In the genomic region with DNA sequence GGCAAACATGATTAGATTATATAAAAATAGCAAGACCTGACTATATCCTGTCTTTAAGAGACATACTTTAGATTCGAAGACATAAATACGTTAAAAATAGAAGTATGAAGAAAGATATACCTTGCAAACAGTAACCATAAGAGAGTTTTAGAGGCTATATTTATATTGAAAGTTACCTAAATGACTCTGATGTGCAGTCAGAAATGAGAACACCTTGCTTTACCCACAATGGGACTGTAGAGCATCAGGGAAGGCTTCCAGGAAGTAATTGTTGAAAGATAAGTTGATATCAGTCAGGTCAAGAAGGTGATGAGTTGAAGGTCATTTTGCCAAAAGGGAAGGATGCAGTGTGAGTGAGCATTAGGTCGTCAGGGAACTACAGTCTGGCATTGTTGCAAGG, we compare ENCODE assay signal across 18 cellular contexts.
"Had no signal": no experiment of that assay in that cellular context is flagged by ENCODE, and none has a peak within 500 bp of the region (broad histone marks: within the 10 kb centered on the region; RNA-seq: fewer than 3 reads in every experiment).

No MANE protein-coding gene starts in this region.

- H3K4me3 ChIP-seq: coronary artery, esophagus muscularis mucosa, hepatocyte, left ventricle myocardium inferior, neural progenitor cell, transverse colon had no signal

- ATAC-seq: naive thymus-derived CD8-positive, alpha-beta T cell; sciatic nerve; stimulated activated naive B cell treated with anti-CD40 and anti-IgM and Interleukin-4, amounts not matched to agents 10 μg/mL and 1 μg/mL and 100 μg/mL, for 72 hours had no signal

- DNase-seq: activated CD4-positive, alpha-beta T cell treated with anti-CD3 and anti-CD28 coated beads for 1 hour; activated CD4-positive, alpha-beta T cell treated with anti-CD3 and anti-CD28 coated beads, Interleukin-2, amount 50 U/mL, for 1 hour; activated naive CD4-positive, alpha-beta T cell treated with anti-CD3 and anti-CD28 coated beads for 36 hours; activated T-cell treated with anti-CD3 and anti-CD28 coated beads, Interleukin-2, amount 50 U/mL, for 24 hours; amygdala; glutamatergic neuron; left ventricle myocardium inferior; naive thymus-derived CD8-positive, alpha-beta T cell; small intestine; stimulated activated CD4-positive, alpha-beta T cell treated with anti-CD3 and anti-CD28 coated beads, Interleukin-15, amount 100 ng/mL, for 24 hours; stimulated activated naive B cell treated with anti-CD40 and anti-IgM and Interleukin-4, amounts not matched to agents 10 μg/mL and 1 μg/mL and 100 μg/mL, for 72 hours; transverse colon; WERI-Rb-1 had no signal
